1 cellular context compared by ENCODE assay signal in the genomic region with DNA sequence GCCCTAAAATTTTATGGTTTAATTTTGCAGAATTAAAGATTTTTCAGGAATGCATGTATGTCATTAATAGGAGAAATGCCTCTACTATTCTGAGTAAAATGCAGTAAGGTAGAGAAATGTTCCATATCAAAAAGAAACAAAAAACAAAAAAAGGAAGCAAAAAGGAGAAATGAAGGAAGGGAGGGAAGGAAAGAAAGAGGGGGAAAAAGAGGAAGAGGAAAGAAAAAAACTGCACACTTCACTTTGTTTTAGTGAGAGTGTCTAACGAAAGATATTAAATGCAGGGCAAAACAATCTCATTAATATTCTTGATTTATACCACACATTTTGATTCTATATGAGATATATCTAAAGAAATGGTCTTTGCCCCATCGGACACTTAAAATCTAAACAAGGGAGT.
TF ChIP-seq lines count a peak whose summit lies in the region.

No MANE protein-coding gene starts in this region.

TF ChIP-seq in SK-N-SH, 30 proteins besides CTCF, POLR2A, EP300 and RAD21 (continued from another document):
- TF ChIP-seq, protein P1, sequence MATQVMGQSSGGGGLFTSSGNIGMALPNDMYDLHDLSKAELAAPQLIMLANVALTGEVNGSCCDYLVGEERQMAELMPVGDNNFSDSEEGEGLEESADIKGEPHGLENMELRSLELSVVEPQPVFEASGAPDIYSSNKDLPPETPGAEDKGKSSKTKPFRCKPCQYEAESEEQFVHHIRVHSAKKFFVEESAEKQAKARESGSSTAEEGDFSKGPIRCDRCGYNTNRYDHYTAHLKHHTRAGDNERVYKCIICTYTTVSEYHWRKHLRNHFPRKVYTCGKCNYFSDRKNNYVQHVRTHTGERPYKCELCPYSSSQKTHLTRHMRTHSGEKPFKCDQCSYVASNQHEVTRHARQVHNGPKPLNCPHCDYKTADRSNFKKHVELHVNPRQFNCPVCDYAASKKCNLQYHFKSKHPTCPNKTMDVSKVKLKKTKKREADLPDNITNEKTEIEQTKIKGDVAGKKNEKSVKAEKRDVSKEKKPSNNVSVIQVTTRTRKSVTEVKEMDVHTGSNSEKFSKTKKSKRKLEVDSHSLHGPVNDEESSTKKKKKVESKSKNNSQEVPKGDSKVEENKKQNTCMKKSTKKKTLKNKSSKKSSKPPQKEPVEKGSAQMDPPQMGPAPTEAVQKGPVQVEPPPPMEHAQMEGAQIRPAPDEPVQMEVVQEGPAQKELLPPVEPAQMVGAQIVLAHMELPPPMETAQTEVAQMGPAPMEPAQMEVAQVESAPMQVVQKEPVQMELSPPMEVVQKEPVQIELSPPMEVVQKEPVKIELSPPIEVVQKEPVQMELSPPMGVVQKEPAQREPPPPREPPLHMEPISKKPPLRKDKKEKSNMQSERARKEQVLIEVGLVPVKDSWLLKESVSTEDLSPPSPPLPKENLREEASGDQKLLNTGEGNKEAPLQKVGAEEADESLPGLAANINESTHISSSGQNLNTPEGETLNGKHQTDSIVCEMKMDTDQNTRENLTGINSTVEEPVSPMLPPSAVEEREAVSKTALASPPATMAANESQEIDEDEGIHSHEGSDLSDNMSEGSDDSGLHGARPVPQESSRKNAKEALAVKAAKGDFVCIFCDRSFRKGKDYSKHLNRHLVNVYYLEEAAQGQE (IDR thresholded peaks at IDR 0.05; ENCODE audit: low read depth, low read length) = no peak
- TF ChIP-seq CHD2 (IDR thresholded peaks at IDR 0.05; ENCODE audit: low read length, partially characterized antibody) (no peak), YY1 (IDR thresholded peaks at IDR 0.05; ENCODE audit: low read depth) (no peak), RXRA (IDR thresholded peaks at IDR 0.05; ENCODE audit: borderline replicate concordance, low read depth) (no peak), TEAD4 (IDR thresholded peaks at IDR 0.05; ENCODE audit: borderline replicate concordance, insufficient read depth) (no peak), USF2 (IDR thresholded peaks at IDR 0.05; ENCODE audit: borderline replicate concordance, low read depth, low read length) (no peak), TAF1 (IDR thresholded peaks at IDR 0.05; ENCODE audit: borderline replicate concordance, low read depth, low read length) (no peak), FOSL2 (IDR thresholded peaks at IDR 0.05; ENCODE audit: borderline replicate concordance, low read depth) (no peak), PBX3 (IDR thresholded peaks at IDR 0.05) (no peak), EZH2phosphoT487 (IDR thresholded peaks at IDR 0.05; ENCODE audit: borderline replicate concordance, low read depth) (no peak)
- TF ChIP-seq, protein P2, sequence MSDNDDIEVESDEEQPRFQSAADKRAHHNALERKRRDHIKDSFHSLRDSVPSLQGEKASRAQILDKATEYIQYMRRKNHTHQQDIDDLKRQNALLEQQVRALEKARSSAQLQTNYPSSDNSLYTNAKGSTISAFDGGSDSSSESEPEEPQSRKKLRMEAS (IDR thresholded peaks at IDR 0.05; ENCODE audit: low read depth) = no peak
